ENCODE assay signal across 1 cellular context in genomic region chr12:98515368-98516183, GRCh38.
TF ChIP-seq lines count a peak whose summit lies in the region.

A gene with protein sequence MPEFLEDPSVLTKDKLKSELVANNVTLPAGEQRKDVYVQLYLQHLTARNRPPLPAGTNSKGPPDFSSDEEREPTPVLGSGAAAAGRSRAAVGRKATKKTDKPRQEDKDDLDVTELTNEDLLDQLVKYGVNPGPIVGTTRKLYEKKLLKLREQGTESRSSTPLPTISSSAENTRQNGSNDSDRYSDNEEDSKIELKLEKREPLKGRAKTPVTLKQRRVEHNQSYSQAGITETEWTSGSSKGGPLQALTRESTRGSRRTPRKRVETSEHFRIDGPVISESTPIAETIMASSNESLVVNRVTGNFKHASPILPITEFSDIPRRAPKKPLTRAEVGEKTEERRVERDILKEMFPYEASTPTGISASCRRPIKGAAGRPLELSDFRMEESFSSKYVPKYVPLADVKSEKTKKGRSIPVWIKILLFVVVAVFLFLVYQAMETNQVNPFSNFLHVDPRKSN (plus strand): TSS chr12:98515590. CDS start chr12:98515868, 278 bp downstream.

TF ChIP-seq in HepG2, 621 proteins besides CTCF, POLR2A, EP300 and RAD21 (continued from another document and continues in another):
- TF ChIP-seq NR2F6 (IDR thresholded peaks at IDR 0.05) (no peak), NR2F6 (CRISPR knock-in tag; IDR thresholded peaks at IDR 0.05) (no peak), E2F1 (CRISPR knock-in tag; IDR thresholded peaks at IDR 0.05) (peak; percentile 89; the same call in 1 of the 2 replicates), RCOR2 (CRISPR knock-in tag; IDR thresholded peaks at IDR 0.05) (no peak), CBX1 (IDR thresholded peaks at IDR 0.05; ENCODE audit: low read depth) (peak; percentile 31), KDM4B (CRISPR knock-in tag; IDR thresholded peaks at IDR 0.05) (peak; percentile 41; the same call in 1 of the 2 replicates), MNT (IDR thresholded peaks at IDR 0.05) (no peak), ZFY (CRISPR knock-in tag; IDR thresholded peaks at IDR 0.05) (no peak; the same call in 1 of the 2 replicates), RFX3 (CRISPR knock-in tag; IDR thresholded peaks at IDR 0.05) (no peak), HIVEP1 (CRISPR knock-in tag; IDR thresholded peaks at IDR 0.05) (peak; percentile 85), DNMT3B (CRISPR knock-in tag; conservative IDR thresholded peaks at IDR 0.05) (0 out of 2 replicates have a peak, but pooled peaks have one; percentile 43), ZNF615 (CRISPR knock-in tag; IDR thresholded peaks at IDR 0.05; ENCODE audit: borderline replicate concordance) (0 out of 2 replicates have a peak, but pooled peaks have one; percentile 47), RBAK (CRISPR knock-in tag; IDR thresholded peaks at IDR 0.05) (no peak), MZF1 (CRISPR knock-in tag; IDR thresholded peaks at IDR 0.05; ENCODE audit: borderline replicate concordance) (no peak), ZNF18 (CRISPR knock-in tag; IDR thresholded peaks at IDR 0.05; ENCODE audit: insufficient replicate concordance) (peak; percentile 8), KDM6A (CRISPR knock-in tag; IDR thresholded peaks at IDR 0.05; ENCODE audit: low read depth) (no peak), ZNF367 (CRISPR knock-in tag; IDR thresholded peaks at IDR 0.05; ENCODE audit: borderline replicate concordance) (0 out of 2 replicates have a peak, but pooled peaks have one; percentile 23), PHF8 (CRISPR knock-in tag; IDR thresholded peaks at IDR 0.05) (peak; percentile 71), ZNF530 (CRISPR knock-in tag; IDR thresholded peaks at IDR 0.05; ENCODE audit: low read depth) (no peak), ZNF230 (CRISPR knock-in tag; IDR thresholded peaks at IDR 0.05) (no peak), FIP1L1 (IDR thresholded peaks at IDR 0.05; ENCODE audit: borderline replicate concordance, insufficient read depth, low read depth, low read length) (no peak), RBM39 (IDR thresholded peaks at IDR 0.05; ENCODE audit: low read depth, low read length, poor library complexity, severe bottlenecking) (peak; percentile 71), MAFK (conservative IDR thresholded peaks at IDR 0.05 in 1 of 2, IDR thresholded peaks at IDR 0.05 in 1 of 2; ENCODE audit: low read length in 2 of 2) (no peak), KAT8 (CRISPR knock-in tag; IDR thresholded peaks at IDR 0.05) (peak; percentile 72), ASH2L (IDR thresholded peaks at IDR 0.05; ENCODE audit: insufficient read length, low read depth, low read length) (peak; percentile 77), ZNF790 (CRISPR knock-in tag; IDR thresholded peaks at IDR 0.05; ENCODE audit: borderline replicate concordance) (0 out of 2 replicates have a peak, but pooled peaks have one; percentile 54), ZNF724P (CRISPR knock-in tag; IDR thresholded peaks at IDR 0.05; ENCODE audit: borderline replicate concordance) (peak; percentile 77; the same call in 1 of the 2 replicates)
- TF ChIP-seq, protein P1, sequence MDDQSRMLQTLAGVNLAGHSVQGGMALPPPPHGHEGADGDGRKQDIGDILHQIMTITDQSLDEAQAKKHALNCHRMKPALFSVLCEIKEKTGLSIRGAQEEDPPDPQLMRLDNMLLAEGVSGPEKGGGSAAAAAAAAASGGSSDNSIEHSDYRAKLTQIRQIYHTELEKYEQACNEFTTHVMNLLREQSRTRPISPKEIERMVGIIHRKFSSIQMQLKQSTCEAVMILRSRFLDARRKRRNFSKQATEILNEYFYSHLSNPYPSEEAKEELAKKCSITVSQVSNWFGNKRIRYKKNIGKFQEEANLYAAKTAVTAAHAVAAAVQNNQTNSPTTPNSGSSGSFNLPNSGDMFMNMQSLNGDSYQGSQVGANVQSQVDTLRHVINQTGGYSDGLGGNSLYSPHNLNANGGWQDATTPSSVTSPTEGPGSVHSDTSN (CRISPR knock-in tag; IDR thresholded peaks at IDR 0.05; ENCODE audit: borderline replicate concordance) = peak; percentile 67; the same call in 1 of the 2 replicates
- TF ChIP-seq, protein P2, sequence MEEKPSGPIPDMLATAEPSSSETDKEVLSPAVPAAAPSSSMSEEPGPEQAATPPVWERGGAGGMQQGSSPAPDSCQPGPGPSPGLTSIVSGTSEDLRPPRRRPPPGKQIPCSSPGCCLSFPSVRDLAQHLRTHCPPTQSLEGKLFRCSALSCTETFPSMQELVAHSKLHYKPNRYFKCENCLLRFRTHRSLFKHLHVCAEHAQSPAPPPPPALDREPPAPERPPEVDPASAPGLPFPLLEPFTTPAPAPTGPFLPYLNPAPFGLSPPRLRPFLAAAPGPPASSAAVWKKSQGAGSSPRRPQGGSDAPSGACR (CRISPR knock-in tag; IDR thresholded peaks at IDR 0.05) = no peak
- TF ChIP-seq, protein P3, sequence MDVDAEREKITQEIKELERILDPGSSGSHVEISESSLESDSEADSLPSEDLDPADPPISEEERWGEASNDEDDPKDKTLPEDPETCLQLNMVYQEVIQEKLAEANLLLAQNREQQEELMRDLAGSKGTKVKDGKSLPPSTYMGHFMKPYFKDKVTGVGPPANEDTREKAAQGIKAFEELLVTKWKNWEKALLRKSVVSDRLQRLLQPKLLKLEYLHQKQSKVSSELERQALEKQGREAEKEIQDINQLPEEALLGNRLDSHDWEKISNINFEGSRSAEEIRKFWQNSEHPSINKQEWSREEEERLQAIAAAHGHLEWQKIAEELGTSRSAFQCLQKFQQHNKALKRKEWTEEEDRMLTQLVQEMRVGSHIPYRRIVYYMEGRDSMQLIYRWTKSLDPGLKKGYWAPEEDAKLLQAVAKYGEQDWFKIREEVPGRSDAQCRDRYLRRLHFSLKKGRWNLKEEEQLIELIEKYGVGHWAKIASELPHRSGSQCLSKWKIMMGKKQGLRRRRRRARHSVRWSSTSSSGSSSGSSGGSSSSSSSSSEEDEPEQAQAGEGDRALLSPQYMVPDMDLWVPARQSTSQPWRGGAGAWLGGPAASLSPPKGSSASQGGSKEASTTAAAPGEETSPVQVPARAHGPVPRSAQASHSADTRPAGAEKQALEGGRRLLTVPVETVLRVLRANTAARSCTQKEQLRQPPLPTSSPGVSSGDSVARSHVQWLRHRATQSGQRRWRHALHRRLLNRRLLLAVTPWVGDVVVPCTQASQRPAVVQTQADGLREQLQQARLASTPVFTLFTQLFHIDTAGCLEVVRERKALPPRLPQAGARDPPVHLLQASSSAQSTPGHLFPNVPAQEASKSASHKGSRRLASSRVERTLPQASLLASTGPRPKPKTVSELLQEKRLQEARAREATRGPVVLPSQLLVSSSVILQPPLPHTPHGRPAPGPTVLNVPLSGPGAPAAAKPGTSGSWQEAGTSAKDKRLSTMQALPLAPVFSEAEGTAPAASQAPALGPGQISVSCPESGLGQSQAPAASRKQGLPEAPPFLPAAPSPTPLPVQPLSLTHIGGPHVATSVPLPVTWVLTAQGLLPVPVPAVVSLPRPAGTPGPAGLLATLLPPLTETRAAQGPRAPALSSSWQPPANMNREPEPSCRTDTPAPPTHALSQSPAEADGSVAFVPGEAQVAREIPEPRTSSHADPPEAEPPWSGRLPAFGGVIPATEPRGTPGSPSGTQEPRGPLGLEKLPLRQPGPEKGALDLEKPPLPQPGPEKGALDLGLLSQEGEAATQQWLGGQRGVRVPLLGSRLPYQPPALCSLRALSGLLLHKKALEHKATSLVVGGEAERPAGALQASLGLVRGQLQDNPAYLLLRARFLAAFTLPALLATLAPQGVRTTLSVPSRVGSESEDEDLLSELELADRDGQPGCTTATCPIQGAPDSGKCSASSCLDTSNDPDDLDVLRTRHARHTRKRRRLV (CRISPR knock-in tag; IDR thresholded peaks at IDR 0.05) = peak; percentile 86
- TF ChIP-seq, protein P4, sequence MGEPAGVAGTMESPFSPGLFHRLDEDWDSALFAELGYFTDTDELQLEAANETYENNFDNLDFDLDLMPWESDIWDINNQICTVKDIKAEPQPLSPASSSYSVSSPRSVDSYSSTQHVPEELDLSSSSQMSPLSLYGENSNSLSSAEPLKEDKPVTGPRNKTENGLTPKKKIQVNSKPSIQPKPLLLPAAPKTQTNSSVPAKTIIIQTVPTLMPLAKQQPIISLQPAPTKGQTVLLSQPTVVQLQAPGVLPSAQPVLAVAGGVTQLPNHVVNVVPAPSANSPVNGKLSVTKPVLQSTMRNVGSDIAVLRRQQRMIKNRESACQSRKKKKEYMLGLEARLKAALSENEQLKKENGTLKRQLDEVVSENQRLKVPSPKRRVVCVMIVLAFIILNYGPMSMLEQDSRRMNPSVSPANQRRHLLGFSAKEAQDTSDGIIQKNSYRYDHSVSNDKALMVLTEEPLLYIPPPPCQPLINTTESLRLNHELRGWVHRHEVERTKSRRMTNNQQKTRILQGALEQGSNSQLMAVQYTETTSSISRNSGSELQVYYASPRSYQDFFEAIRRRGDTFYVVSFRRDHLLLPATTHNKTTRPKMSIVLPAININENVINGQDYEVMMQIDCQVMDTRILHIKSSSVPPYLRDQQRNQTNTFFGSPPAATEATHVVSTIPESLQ (CRISPR knock-in tag; conservative IDR thresholded peaks at IDR 0.05) = no peak
- TF ChIP-seq, protein P5, sequence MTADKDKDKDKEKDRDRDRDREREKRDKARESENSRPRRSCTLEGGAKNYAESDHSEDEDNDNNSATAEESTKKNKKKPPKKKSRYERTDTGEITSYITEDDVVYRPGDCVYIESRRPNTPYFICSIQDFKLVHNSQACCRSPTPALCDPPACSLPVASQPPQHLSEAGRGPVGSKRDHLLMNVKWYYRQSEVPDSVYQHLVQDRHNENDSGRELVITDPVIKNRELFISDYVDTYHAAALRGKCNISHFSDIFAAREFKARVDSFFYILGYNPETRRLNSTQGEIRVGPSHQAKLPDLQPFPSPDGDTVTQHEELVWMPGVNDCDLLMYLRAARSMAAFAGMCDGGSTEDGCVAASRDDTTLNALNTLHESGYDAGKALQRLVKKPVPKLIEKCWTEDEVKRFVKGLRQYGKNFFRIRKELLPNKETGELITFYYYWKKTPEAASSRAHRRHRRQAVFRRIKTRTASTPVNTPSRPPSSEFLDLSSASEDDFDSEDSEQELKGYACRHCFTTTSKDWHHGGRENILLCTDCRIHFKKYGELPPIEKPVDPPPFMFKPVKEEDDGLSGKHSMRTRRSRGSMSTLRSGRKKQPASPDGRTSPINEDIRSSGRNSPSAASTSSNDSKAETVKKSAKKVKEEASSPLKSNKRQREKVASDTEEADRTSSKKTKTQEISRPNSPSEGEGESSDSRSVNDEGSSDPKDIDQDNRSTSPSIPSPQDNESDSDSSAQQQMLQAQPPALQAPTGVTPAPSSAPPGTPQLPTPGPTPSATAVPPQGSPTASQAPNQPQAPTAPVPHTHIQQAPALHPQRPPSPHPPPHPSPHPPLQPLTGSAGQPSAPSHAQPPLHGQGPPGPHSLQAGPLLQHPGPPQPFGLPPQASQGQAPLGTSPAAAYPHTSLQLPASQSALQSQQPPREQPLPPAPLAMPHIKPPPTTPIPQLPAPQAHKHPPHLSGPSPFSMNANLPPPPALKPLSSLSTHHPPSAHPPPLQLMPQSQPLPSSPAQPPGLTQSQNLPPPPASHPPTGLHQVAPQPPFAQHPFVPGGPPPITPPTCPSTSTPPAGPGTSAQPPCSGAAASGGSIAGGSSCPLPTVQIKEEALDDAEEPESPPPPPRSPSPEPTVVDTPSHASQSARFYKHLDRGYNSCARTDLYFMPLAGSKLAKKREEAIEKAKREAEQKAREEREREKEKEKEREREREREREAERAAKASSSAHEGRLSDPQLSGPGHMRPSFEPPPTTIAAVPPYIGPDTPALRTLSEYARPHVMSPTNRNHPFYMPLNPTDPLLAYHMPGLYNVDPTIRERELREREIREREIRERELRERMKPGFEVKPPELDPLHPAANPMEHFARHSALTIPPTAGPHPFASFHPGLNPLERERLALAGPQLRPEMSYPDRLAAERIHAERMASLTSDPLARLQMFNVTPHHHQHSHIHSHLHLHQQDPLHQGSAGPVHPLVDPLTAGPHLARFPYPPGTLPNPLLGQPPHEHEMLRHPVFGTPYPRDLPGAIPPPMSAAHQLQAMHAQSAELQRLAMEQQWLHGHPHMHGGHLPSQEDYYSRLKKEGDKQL (CRISPR knock-in tag; IDR thresholded peaks at IDR 0.05; ENCODE audit: low read depth) = no peak
- TF ChIP-seq, protein P6, sequence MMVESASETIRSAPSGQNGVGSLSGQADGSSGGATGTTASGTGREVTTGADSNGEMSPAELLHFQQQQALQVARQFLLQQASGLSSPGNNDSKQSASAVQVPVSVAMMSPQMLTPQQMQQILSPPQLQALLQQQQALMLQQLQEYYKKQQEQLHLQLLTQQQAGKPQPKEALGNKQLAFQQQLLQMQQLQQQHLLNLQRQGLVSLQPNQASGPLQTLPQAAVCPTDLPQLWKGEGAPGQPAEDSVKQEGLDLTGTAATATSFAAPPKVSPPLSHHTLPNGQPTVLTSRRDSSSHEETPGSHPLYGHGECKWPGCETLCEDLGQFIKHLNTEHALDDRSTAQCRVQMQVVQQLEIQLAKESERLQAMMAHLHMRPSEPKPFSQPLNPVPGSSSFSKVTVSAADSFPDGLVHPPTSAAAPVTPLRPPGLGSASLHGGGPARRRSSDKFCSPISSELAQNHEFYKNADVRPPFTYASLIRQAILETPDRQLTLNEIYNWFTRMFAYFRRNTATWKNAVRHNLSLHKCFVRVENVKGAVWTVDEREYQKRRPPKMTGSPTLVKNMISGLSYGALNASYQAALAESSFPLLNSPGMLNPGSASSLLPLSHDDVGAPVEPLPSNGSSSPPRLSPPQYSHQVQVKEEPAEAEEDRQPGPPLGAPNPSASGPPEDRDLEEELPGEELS (CRISPR knock-in tag; IDR thresholded peaks at IDR 0.05) = peak; percentile 23; the same call in 1 of the 2 replicates
